Comparison of ENCODE assay signal across 8 cellular contexts in the genomic region with DNA sequence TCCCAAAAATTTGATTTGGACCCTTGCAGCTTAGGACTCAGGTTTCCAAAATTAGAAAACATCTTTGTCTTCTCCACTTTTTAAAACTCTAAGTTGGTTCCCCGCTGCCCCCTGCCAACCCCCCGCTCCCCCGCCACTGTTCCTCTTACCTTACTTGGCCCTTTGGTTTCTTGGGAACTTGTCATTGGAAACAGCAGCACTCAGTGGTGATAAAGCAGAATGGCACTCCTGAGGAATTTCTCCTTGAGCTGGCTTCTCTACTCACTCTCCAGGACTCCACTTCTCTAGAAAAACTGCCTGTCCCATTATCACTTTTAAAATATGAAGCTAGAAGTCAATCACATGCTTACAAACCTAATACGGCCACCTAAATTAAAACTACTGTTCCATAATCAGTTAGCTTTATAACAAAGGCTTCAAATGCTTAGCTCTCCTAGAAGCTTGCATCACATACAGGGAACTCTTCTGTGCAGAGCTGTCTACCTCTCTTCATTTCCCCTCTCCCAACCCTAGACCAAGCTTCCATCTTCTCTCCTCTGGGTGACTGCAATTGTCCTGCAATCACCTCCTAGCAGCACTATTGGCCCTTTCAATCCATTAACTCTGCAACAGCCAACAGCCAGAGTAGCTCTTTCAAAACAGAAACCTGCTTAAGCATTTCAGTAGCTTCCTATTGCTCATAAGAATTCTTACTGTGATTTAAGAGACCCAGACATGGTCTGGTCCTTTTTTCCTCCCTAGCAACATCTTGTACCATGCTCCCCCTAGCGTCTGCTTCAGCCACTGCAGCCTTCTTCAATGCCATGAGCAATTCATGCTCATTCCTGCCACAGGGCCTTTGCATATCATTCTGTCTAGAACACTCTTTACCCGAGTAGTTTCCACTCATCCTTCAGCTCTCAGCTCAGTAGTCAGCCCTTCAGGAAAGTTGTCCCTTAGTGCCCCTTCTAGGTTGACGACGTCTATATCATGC. TPM values are rescaled to one million over a fixed set of nuclear protein-coding genes. Genes with fewer than 3 reads are reported as not detected.
DNase-seq lines count a peak whose midpoint lies in the region; ATAC-seq and TF ChIP-seq lines count a peak whose summit lies in the region.

No MANE protein-coding gene starts in this region.

- H3K9me3 ChIP-seq in gastroesophageal sphincter (no peaks in the 10 kb centered on the region), transverse colon (no peaks in the 10 kb centered on the region)

- H3K4me3 ChIP-seq in gastroesophageal sphincter, result no peak overlapping the region
- H3K4me3 ChIP-seq in transverse colon, result no peak overlapping the region

- H3K4me3 Mint-ChIP-seq in osteocyte (ENCODE audit: unreplicated experiment), result no peak overlapping the region

- H3K36me3 ChIP-seq in gastroesophageal sphincter (no peaks in the 10 kb centered on the region), transverse colon (no peaks in the 10 kb centered on the region)

- H3K27me3 ChIP-seq in gastroesophageal sphincter (no peaks in the 10 kb centered on the region), transverse colon (no peaks in the 10 kb centered on the region)

- 23 to 26% methylated on average over 6 to 8 of the region's 8 CpGs for WGBS in gastroesophageal sphincter (ENCODE audit: low coverage in 1 of 2), 2 donors
- 34 to 43% methylated on average over 6 to 8 of the region's 8 CpGs for WGBS in transverse colon (ENCODE audit: low coverage in 1 of 2), 2 donors

- peaks cover 2% of the 10 kb centered on the region for H3K27me3 Mint-ChIP-seq in osteocyte (ENCODE audit: unreplicated experiment)

- peaks cover 4% of the 10 kb centered on the region for H3K4me1 Mint-ChIP-seq in osteocyte (ENCODE audit: unreplicated experiment)

- peak; percentile 66 for TF ChIP-seq CTCF in RWPE1 (conservative IDR thresholded peaks at IDR 0.05; ENCODE audit: low read depth)
- peak; percentile 39 to 72 (median 64) for TF ChIP-seq CTCF in gastroesophageal sphincter (IDR thresholded peaks at IDR 0.05)
- TF ChIP-seq CTCF in osteocyte (IDR thresholded peaks at IDR 0.05), result peak; percentile 74
- peak; percentile 69 to 78 (median 71) for TF ChIP-seq CTCF in transverse colon (IDR thresholded peaks at IDR 0.05)

- H3K4me1 ChIP-seq in gastroesophageal sphincter (no peaks in the 10 kb centered on the region), transverse colon (no peaks in the 10 kb centered on the region)

- POLR2A ChIA-PET in RWPE1 (lab: Yijun Ruan, JAX; ENCODE audit: low non-redundant PET), result no interaction called here

- DNase-seq in D341Med (ENCODE audit: low spot score) (peak; percentile 45), HK-2 (ENCODE audit: unreplicated experiment) (peak; percentile 69), RWPE1 (ENCODE audit: low spot score) (peak; percentile 30), osteocyte (ENCODE audit: extremely low spot score, unreplicated experiment) (peak; percentile 87), transverse colon (peak; percentile 80)
- DNase-seq in activated T-helper 9 cell treated with anti-CD3 and anti-CD28 coated beads, Interleukin-2, amount 50 U/mL, for 16 hours (ENCODE audit: low read depth), result peak; percentile 51

- in situ Hi-C loops in transverse colon (cut with MboI; ENCODE audit: low pct_ligation_motif_present in 1 of 4, low pct_unique_long_range_greater_than_20kb in 1 of 4, low sequenced_read_pairs in 3 of 4), result loop anchor here in 1 of 4 donors (25.0 kb wide), 1 partner anchor 303 kb away; no protein-coding TSS in a partner anchor

- H3K27ac ChIP-seq in RWPE1 (no peak overlapping the region), gastroesophageal sphincter (no peak overlapping the region), transverse colon (peak overlapping the region in 1 of 4 donors; percentile 34)

- H3K36me3 Mint-ChIP-seq in osteocyte (ENCODE audit: unreplicated experiment), result no peaks in the 10 kb centered on the region

- CTCF ChIA-PET in RWPE1 (lab: Yijun Ruan, JAX), result interaction anchor here (0.6 to 4.2 kb wide), 16 partner anchors 11 to 1059 kb away, joined by 3 to 32 read pairs (median 4); no protein-coding TSS in a partner anchor

- intact Hi-C loops in transverse colon (cut with DNase I; ENCODE audit: low total_unique reads), result loop anchor here (10.0 kb wide), 1 partner anchor 296 kb away; no protein-coding TSS in a partner anchor

- no peak overlapping the region for H3K27ac Mint-ChIP-seq in osteocyte (ENCODE audit: unreplicated experiment)

- no peaks in the 10 kb centered on the region for H3K9me3 Mint-ChIP-seq in osteocyte (ENCODE audit: unreplicated experiment)

- TF ChIP-seq EP300 in gastroesophageal sphincter (IDR thresholded peaks at IDR 0.05) (no peak), transverse colon (IDR thresholded peaks at IDR 0.05; ENCODE audit: low read depth) (no peak)

- no peak for TF ChIP-seq POLR2A in gastroesophageal sphincter (IDR thresholded peaks at IDR 0.05)
- TF ChIP-seq POLR2A in transverse colon (IDR thresholded peaks at IDR 0.05), result no peak

- ATAC-seq in GM19468 (IDR thresholded peaks at IDR 0.05; ENCODE audit: extremely low read depth, unreplicated experiment), result peak; percentile 75
- ATAC-seq in gastroesophageal sphincter, result peak; percentile 36

RNA-seq across cellular contexts. Expression of a gene that starts 15.2 kb away (rescaled TPM):
- total RNA-seq in gastroesophageal sphincter, result 10 to 100 TPM; 21.4 to 35.5 (median 29.7) TPM
- total RNA-seq in osteocyte, result 12.5 TPM in 2 replicates
- total RNA-seq in transverse colon, result 10 to 100 TPM; 19.1 to 26.5 (median 24.0) TPM

Comparison
In these comparisons a context has a peak if more than half of its experiments do, and no peak if none do; other contexts are left out.
1. DNase-seq: peak in every context shown above with its lines; median percentile 87 in osteocyte; 80 in transverse colon; 69 in HK-2; 51 in activated T-helper 9 cell treated with anti-CD3 and anti-CD28 coated beads, Interleukin-2, amount 50 U/mL, for 16 hours; 45 in D341Med; 30 in RWPE1.